ENCODE assay signal across 2 cellular contexts in genomic region chr11:65212226-65212801, GRCh38.
TF ChIP-seq lines count a peak whose summit lies in the region.

No MANE protein-coding gene starts in this region.

TF ChIP-seq in HCT116, 20 proteins besides CTCF, POLR2A, EP300 and RAD21 (continued from another document):
- no peak for TF ChIP-seq YY1 (IDR thresholded peaks at IDR 0.05; ENCODE audit: extremely low read depth, insufficient replicate concordance, low read depth, low read length)
- TF ChIP-seq ZFX (IDR thresholded peaks at IDR 0.05), result no peak
- TF ChIP-seq, protein P1, sequence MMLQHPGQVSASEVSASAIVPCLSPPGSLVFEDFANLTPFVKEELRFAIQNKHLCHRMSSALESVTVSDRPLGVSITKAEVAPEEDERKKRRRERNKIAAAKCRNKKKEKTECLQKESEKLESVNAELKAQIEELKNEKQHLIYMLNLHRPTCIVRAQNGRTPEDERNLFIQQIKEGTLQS (IDR thresholded peaks at IDR 0.05), result no peak
- no peak for TF ChIP-seq EGR1 (IDR thresholded peaks at IDR 0.05; ENCODE audit: low read depth)
- TF ChIP-seq MAX (IDR thresholded peaks at IDR 0.05), result no peak
- TF ChIP-seq EZH2phosphoT487 (IDR thresholded peaks at IDR 0.05; ENCODE audit: borderline replicate concordance), result no peak
- TF ChIP-seq CEBPB (IDR thresholded peaks at IDR 0.05; ENCODE audit: low read depth), result no peak
- TF ChIP-seq, protein P2, sequence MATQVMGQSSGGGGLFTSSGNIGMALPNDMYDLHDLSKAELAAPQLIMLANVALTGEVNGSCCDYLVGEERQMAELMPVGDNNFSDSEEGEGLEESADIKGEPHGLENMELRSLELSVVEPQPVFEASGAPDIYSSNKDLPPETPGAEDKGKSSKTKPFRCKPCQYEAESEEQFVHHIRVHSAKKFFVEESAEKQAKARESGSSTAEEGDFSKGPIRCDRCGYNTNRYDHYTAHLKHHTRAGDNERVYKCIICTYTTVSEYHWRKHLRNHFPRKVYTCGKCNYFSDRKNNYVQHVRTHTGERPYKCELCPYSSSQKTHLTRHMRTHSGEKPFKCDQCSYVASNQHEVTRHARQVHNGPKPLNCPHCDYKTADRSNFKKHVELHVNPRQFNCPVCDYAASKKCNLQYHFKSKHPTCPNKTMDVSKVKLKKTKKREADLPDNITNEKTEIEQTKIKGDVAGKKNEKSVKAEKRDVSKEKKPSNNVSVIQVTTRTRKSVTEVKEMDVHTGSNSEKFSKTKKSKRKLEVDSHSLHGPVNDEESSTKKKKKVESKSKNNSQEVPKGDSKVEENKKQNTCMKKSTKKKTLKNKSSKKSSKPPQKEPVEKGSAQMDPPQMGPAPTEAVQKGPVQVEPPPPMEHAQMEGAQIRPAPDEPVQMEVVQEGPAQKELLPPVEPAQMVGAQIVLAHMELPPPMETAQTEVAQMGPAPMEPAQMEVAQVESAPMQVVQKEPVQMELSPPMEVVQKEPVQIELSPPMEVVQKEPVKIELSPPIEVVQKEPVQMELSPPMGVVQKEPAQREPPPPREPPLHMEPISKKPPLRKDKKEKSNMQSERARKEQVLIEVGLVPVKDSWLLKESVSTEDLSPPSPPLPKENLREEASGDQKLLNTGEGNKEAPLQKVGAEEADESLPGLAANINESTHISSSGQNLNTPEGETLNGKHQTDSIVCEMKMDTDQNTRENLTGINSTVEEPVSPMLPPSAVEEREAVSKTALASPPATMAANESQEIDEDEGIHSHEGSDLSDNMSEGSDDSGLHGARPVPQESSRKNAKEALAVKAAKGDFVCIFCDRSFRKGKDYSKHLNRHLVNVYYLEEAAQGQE (IDR thresholded peaks at IDR 0.05; ENCODE audit: low read depth), result no peak
- no peak for TF ChIP-seq JUND (IDR thresholded peaks at IDR 0.05)
- no peak for TF ChIP-seq SP1 (IDR thresholded peaks at IDR 0.05; ENCODE audit: low read depth)
- TF ChIP-seq POLR2AphosphoS5 (IDR thresholded peaks at IDR 0.05; ENCODE audit: low read depth, low read length), result no peak
- no peak for TF ChIP-seq TCF7L2 (IDR thresholded peaks at IDR 0.05; ENCODE audit: borderline replicate concordance, extremely low read depth, insufficient read depth, insufficient read length)
- TF ChIP-seq SRF (IDR thresholded peaks at IDR 0.05; ENCODE audit: low read depth), result no peak
- no peak for TF ChIP-seq FOSL1 (IDR thresholded peaks at IDR 0.05; ENCODE audit: low read depth)
- TF ChIP-seq CBX3 (IDR thresholded peaks at IDR 0.05; ENCODE audit: low read depth), result no peak
- TF ChIP-seq, protein P3, sequence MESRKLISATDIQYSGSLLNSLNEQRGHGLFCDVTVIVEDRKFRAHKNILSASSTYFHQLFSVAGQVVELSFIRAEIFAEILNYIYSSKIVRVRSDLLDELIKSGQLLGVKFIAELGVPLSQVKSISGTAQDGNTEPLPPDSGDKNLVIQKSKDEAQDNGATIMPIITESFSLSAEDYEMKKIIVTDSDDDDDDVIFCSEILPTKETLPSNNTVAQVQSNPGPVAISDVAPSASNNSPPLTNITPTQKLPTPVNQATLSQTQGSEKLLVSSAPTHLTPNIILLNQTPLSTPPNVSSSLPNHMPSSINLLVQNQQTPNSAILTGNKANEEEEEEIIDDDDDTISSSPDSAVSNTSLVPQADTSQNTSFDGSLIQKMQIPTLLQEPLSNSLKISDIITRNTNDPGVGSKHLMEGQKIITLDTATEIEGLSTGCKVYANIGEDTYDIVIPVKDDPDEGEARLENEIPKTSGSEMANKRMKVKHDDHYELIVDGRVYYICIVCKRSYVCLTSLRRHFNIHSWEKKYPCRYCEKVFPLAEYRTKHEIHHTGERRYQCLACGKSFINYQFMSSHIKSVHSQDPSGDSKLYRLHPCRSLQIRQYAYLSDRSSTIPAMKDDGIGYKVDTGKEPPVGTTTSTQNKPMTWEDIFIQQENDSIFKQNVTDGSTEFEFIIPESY (IDR thresholded peaks at IDR 0.05; ENCODE audit: extremely low read depth, insufficient replicate concordance, low read length), result no peak
- no peak for TF ChIP-seq EZH2 (IDR thresholded peaks at IDR 0.05)
- TF ChIP-seq ZNF274 (IDR thresholded peaks at IDR 0.05; ENCODE audit: low read depth, low read length), result no peak
TF ChIP-seq in HCT116: peak in this region for 0.

TF ChIP-seq in WTC11, 78 proteins besides CTCF, POLR2A, EP300 and RAD21 (continued from another document):
- TF ChIP-seq ZNF423 (CRISPR knock-in tag; IDR thresholded peaks at IDR 0.05) (peak; percentile 78), ESRRA (CRISPR knock-in tag; IDR thresholded peaks at IDR 0.05; ENCODE audit: borderline replicate concordance) (no peak), TCF7 (CRISPR knock-in tag; IDR thresholded peaks at IDR 0.05; ENCODE audit: low read depth) (no peak), SMAD4 (CRISPR knock-in tag; IDR thresholded peaks at IDR 0.05) (no peak)
- TF ChIP-seq, protein P4, sequence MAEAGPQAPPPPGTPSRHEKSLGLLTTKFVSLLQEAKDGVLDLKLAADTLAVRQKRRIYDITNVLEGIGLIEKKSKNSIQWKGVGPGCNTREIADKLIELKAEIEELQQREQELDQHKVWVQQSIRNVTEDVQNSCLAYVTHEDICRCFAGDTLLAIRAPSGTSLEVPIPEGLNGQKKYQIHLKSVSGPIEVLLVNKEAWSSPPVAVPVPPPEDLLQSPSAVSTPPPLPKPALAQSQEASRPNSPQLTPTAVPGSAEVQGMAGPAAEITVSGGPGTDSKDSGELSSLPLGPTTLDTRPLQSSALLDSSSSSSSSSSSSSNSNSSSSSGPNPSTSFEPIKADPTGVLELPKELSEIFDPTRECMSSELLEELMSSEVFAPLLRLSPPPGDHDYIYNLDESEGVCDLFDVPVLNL (CRISPR knock-in tag; IDR thresholded peaks at IDR 0.05; ENCODE audit: borderline replicate concordance, low read depth), result no peak
